In genomic region chrX:117978402-117978801, GRCh38 we compare ENCODE assay signal across 19 cellular contexts.
"Had no signal": no experiment of that assay in that cellular context is flagged by ENCODE, and none has a peak within 500 bp of the region (broad histone marks: within the 10 kb centered on the region; RNA-seq: fewer than 3 reads in every experiment).

No MANE protein-coding gene starts in this region.

- H3K9me3 ChIP-seq: esophagus muscularis mucosa, gastroesophageal sphincter, heart left ventricle, left lung, lower lobe of right lung had no signal

- DNase-seq: cerebellar nuclear complex; dermis blood vessel endothelial cell; dorsolateral prefrontal cortex; effector CD4-positive, alpha-beta T cell; effector memory CD4-positive, alpha-beta T cell; foreskin keratinocyte; heart left ventricle; hippocampal formation; left lung; left ventricle myocardium superior; lower lobe of right lung; mesenchymal stem cell had no signal

- H3K36me3 ChIP-seq: esophagus muscularis mucosa, gastroesophageal sphincter, heart left ventricle, left lung, lower lobe of right lung had no signal

- ATAC-seq: foreskin keratinocyte, gastroesophageal sphincter, heart left ventricle, left lung, left ventricle myocardium superior, lower lobe of right lung had no signal

- H3K27ac ChIP-seq: coronary artery, dorsolateral prefrontal cortex, esophagus muscularis mucosa, foreskin keratinocyte, gastroesophageal sphincter, heart left ventricle, left lung, lower lobe of right lung had no signal

- H3K4me1 ChIP-seq: foreskin keratinocyte, left lung, lower lobe of right lung had no signal

- FAIRE-seq: endothelial cell of umbilical vein, frontal cortex, islet of Langerhans, keratinocyte had no signal

- H3K4me3 ChIP-seq: coronary artery, dorsolateral prefrontal cortex, esophagus muscularis mucosa, gastroesophageal sphincter, heart left ventricle, left lung, lower lobe of right lung had no signal

- H3K27me3 ChIP-seq: esophagus muscularis mucosa, foreskin keratinocyte, gastroesophageal sphincter, left lung had no signal
